11 cellular contexts compared by ENCODE assay signal in genomic region chr3:154430014-154430413, GRCh38. TPM values are rescaled to one million over a fixed set of nuclear protein-coding genes. Genes with fewer than 3 reads are reported as not detected.
DNase-seq lines count a peak whose midpoint lies in the region; ATAC-seq and TF ChIP-seq lines count a peak whose summit lies in the region.
"Had no signal": no experiment of that assay in that cellular context is flagged by ENCODE, and none has a peak within 500 bp of the region (broad histone marks: within the 10 kb centered on the region; RNA-seq: fewer than 3 reads in every experiment).

A gene with protein sequence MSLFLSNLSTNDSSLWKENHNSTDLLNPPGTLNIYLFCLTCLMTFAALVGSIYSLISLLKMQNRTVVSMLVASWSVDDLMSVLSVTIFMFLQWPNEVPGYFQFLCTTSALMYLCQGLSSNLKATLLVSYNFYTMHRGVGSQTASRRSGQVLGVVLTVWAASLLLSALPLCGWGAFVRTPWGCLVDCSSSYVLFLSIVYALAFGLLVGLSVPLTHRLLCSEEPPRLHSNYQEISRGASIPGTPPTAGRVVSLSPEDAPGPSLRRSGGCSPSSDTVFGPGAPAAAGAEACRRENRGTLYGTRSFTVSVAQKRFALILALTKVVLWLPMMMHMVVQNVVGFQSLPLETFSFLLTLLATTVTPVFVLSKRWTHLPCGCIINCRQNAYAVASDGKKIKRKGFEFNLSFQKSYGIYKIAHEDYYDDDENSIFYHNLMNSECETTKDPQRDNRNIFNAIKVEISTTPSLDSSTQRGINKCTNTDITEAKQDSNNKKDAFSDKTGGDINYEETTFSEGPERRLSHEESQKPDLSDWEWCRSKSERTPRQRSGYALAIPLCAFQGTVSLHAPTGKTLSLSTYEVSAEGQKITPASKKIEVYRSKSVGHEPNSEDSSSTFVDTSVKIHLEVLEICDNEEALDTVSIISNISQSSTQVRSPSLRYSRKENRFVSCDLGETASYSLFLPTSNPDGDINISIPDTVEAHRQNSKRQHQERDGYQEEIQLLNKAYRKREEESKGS (minus strand): TSS chr3:154430190. CDS start chr3:154429615, 575 bp downstream.

- peaks cover 17% of the 10 kb centered on the region for H3K27me3 ChIP-seq in muscle layer of duodenum (ENCODE audit: low read depth, low read length)

- no peaks in the 10 kb centered on the region for H3K36me3 ChIP-seq in muscle layer of duodenum (ENCODE audit: control insufficient read depth in 1 of 2, insufficient read depth in 2 of 2, low read length in 2 of 2)

- H3K9me3 Mint-ChIP-seq in CD14-positive monocyte = peaks cover 0 to 14% (median 7%) of the 10 kb centered on the region in 7 donors
- H3K9me3 Mint-ChIP-seq in dendritic cell treated with granulocyte-macrophage colony-stimulating factor and Interleukin-4, amounts not matched to agents 40 ng/mL and 50 ng/mL, for 4 days = no peaks in the 10 kb centered on the region
- no peaks in the 10 kb centered on the region for H3K9me3 Mint-ChIP-seq in stimulated activated effector memory CD8-positive, alpha-beta T cell treated with anti-CD3 and anti-CD28 coated beads, Interleukin-12 subunit alpha, Interleukin-12 subunit beta, amount 100 ng/mL, for 72 hours

- peak within 1 kb of the TSS; percentile 28 to 60 for H3K4me3 ChIP-seq in muscle layer of duodenum (ENCODE audit: low read depth in 1 of 2, low read length in 2 of 2)
- H3K4me3 ChIP-seq: GM12878 had no signal

- no peak within 1 kb of the TSS for H3K27ac ChIP-seq in muscle layer of duodenum (ENCODE audit: low read length)
- H3K27ac ChIP-seq: C4-2B had no signal

- peaks cover 0 to 17% of the 10 kb centered on the region in 2 donors for H3K4me1 ChIP-seq in muscle layer of duodenum (ENCODE audit: control insufficient read depth in 1 of 2, insufficient read depth in 2 of 2, low read length in 2 of 2)

- intact Hi-C loops in CD14-positive monocyte (cut with micrococcal nuclease) = no loop called here
- intact Hi-C loops in dendritic cell treated with granulocyte-macrophage colony-stimulating factor and Interleukin-4, amounts not matched to agents 40 ng/mL and 50 ng/mL, for 4 days (cut with micrococcal nuclease) = no loop called here

- DNase-seq in CD14-positive monocyte (ENCODE audit: low spot score) = no peak
- peak; percentile 37 for DNase-seq in NCI-H146 (lab: John Stamatoyannopoulos, UW)
- DNase-seq in HUDEP-2 (lab: John Stamatoyannopoulos, UW; ENCODE audit: unreplicated experiment in 76 of 76) = no peak
- no peak for DNase-seq in T-helper 1 cell
- no peak for DNase-seq in KG1 (lab: John Stamatoyannopoulos, UW)
- no peak for DNase-seq in stimulated activated effector memory CD8-positive, alpha-beta T cell treated with anti-CD3 and anti-CD28 coated beads, Interleukin-12 subunit alpha, Interleukin-12 subunit beta, amount 100 ng/mL, for 72 hours (ENCODE audit: low spot score in 2 of 2)

- peaks cover 0 to 4% of the 10 kb centered on the region in 2 donors for H3K36me3 Mint-ChIP-seq in CD14-positive monocyte
- H3K36me3 Mint-ChIP-seq in dendritic cell treated with granulocyte-macrophage colony-stimulating factor and Interleukin-4, amounts not matched to agents 40 ng/mL and 50 ng/mL, for 4 days (ENCODE audit: low read depth) = no peaks in the 10 kb centered on the region
- no peaks in the 10 kb centered on the region for H3K36me3 Mint-ChIP-seq in stimulated activated effector memory CD8-positive, alpha-beta T cell treated with anti-CD3 and anti-CD28 coated beads, Interleukin-12 subunit alpha, Interleukin-12 subunit beta, amount 100 ng/mL, for 72 hours
- H3K36me3 Mint-ChIP-seq: natural killer cell treated with Interleukin-12 subunit alpha and Interleukin-12 subunit beta and Interleukin-15 and Interleukin-18, amount 100 ng/mL, for 72 hours had no signal

- H3K4me1 Mint-ChIP-seq in CD14-positive monocyte = peaks cover 23% of the 10 kb centered on the region
- peaks cover 19% of the 10 kb centered on the region for H3K4me1 Mint-ChIP-seq in dendritic cell treated with granulocyte-macrophage colony-stimulating factor and Interleukin-4, amounts not matched to agents 40 ng/mL and 50 ng/mL, for 4 days (ENCODE audit: low read depth)
- no peaks in the 10 kb centered on the region for H3K4me1 Mint-ChIP-seq in stimulated activated effector memory CD8-positive, alpha-beta T cell treated with anti-CD3 and anti-CD28 coated beads, Interleukin-12 subunit alpha, Interleukin-12 subunit beta, amount 100 ng/mL, for 72 hours

- no peak for TF ChIP-seq CTCF in CD14-positive monocyte (IDR thresholded peaks at IDR 0.05)

- H3K9me3 ChIP-seq in muscle layer of duodenum (ENCODE audit: control insufficient read depth in 1 of 2, low read length in 2 of 2) = no peaks in the 10 kb centered on the region

- no peak for ATAC-seq in stimulated activated effector memory CD8-positive, alpha-beta T cell treated with anti-CD3 and anti-CD28 coated beads, Interleukin-12 subunit alpha, Interleukin-12 subunit beta, amount 100 ng/mL, for 72 hours
- ATAC-seq: GM12878; natural killer cell treated with Interleukin-12 subunit alpha and Interleukin-12 subunit beta and Interleukin-15 and Interleukin-18, amount 100 ng/mL, for 72 hours had no signal

- H3K27me3 Mint-ChIP-seq in CD14-positive monocyte (ENCODE audit: low read depth in 3 of 3) = peaks cover 42 to 53% (median 46%) of the 10 kb centered on the region in 3 donors
- H3K27me3 Mint-ChIP-seq in dendritic cell treated with granulocyte-macrophage colony-stimulating factor and Interleukin-4, amounts not matched to agents 40 ng/mL and 50 ng/mL, for 4 days = peaks cover 47% of the 10 kb centered on the region

- H3K27ac Mint-ChIP-seq in CD14-positive monocyte = no peak within 1 kb of the TSS
- H3K27ac Mint-ChIP-seq in dendritic cell treated with granulocyte-macrophage colony-stimulating factor and Interleukin-4, amounts not matched to agents 40 ng/mL and 50 ng/mL, for 4 days = no peak within 1 kb of the TSS
- H3K27ac Mint-ChIP-seq in stimulated activated effector memory CD8-positive, alpha-beta T cell treated with anti-CD3 and anti-CD28 coated beads, Interleukin-12 subunit alpha, Interleukin-12 subunit beta, amount 100 ng/mL, for 72 hours = no peak within 1 kb of the TSS
- H3K27ac Mint-ChIP-seq: natural killer cell treated with Interleukin-12 subunit alpha and Interleukin-12 subunit beta and Interleukin-15 and Interleukin-18, amount 100 ng/mL, for 72 hours had no signal

- H3K4me3 Mint-ChIP-seq in CD14-positive monocyte = peak within 1 kb of the TSS; percentile 81 to 96
- H3K4me3 Mint-ChIP-seq in dendritic cell treated with granulocyte-macrophage colony-stimulating factor and Interleukin-4, amounts not matched to agents 40 ng/mL and 50 ng/mL, for 4 days = peak within 1 kb of the TSS; percentile 42
- H3K4me3 Mint-ChIP-seq in stimulated activated effector memory CD8-positive, alpha-beta T cell treated with anti-CD3 and anti-CD28 coated beads, Interleukin-12 subunit alpha, Interleukin-12 subunit beta, amount 100 ng/mL, for 72 hours = no peak within 1 kb of the TSS
- H3K4me3 Mint-ChIP-seq: natural killer cell treated with Interleukin-12 subunit alpha and Interleukin-12 subunit beta and Interleukin-15 and Interleukin-18, amount 100 ng/mL, for 72 hours had no signal

RNA-seq across cellular contexts. Expression of the gene that starts here (rescaled TPM):
- polyA plus RNA-seq in CD14-positive monocyte = not detected
- polyA plus RNA-seq: GM12878 had no signal
